In the genomic region with DNA sequence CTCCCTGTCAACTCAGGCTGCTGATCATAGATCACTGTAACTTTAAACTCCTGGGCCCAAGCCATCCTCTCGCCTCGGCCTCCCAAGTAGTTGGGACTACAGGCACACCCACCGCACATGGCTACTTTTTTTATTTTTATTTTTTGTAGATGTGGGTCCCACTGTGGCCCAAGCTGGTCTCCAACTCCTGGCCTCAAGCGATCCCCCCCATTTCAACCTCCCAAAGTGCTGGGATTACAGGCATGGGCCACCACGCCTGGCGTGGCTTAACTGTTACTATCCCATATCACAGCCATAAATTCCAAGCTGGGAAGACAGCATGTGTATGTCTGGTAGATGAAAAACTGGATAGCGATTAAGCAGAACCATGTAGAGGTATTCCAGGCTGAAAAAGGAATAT, we compare ENCODE assay signal across 9 cellular contexts. TPM values are rescaled to one million over a fixed set of nuclear protein-coding genes. Genes with fewer than 3 reads are reported as not detected.
DNase-seq lines count a peak whose midpoint lies in the region; ATAC-seq and TF ChIP-seq lines count a peak whose summit lies in the region.
"Had no signal": no experiment of that assay in that cellular context is flagged by ENCODE, and none has a peak within 500 bp of the region (broad histone marks: within the 10 kb centered on the region; RNA-seq: fewer than 3 reads in every experiment).

No MANE protein-coding gene starts in this region.

- H3K4me3 Mint-ChIP-seq in activated naive CD4-positive, alpha-beta T cell treated with anti-CD3 and anti-CD28 coated beads, Interleukin-2, amount 10 ng/mL, durations not matched to agents 7 days and 5 days = peak overlapping the region; percentile 94
- peak overlapping the region; percentile 96 for H3K4me3 Mint-ChIP-seq in type B pancreatic cell

- H3K36me3 ChIP-seq in ascending aorta (no peaks in the 10 kb centered on the region), lower lobe of right lung (peaks cover 12% of the 10 kb centered on the region)

- H3K4me3 ChIP-seq in ascending aorta (peak overlapping the region; percentile 81 to 82), lower lobe of right lung (peak overlapping the region; percentile 92)

- no peaks in the 10 kb centered on the region for H3K27me3 ChIP-seq in ascending aorta
- no peaks in the 10 kb centered on the region for H3K27me3 ChIP-seq in lower lobe of right lung (ENCODE audit: low read depth)

- no peak for DNase-seq in activated naive CD4-positive, alpha-beta T cell treated with anti-CD3 and anti-CD28 coated beads, Interleukin-2, amount 10 ng/mL, durations not matched to agents 7 days and 5 days
- no peak for DNase-seq in activated naive CD4-positive, alpha-beta T cell treated with Interleukin-2 at 50 U/mL for 16 hours
- DNase-seq in ascending aorta (ENCODE audit: low spot score in 2 of 2) = peak in 1 of 2 donors; percentile 25
- no peak for DNase-seq in lower lobe of right lung
- no peak for DNase-seq in type B pancreatic cell (ENCODE audit: extremely low spot score, unreplicated experiment)
- DNase-seq in anterior cingulate cortex (lab: John Stamatoyannopoulos, UW) = no peak
- no peak for DNase-seq in HUDEP-2 (lab: John Stamatoyannopoulos, UW; ENCODE audit: unreplicated experiment in 76 of 76)
- DNase-seq: DMS 273 treated with DMSO at 0.1 percent for 48 hours had no signal

- intact Hi-C loops in ascending aorta (cut with DNase I) (loop anchor here (2.0 to 5.0 kb wide), 3 partner anchors 15 to 43 kb away; a partner anchor contains a TSS), lower lobe of right lung (cut with DNase I) (no loop called here)

- no peak for ATAC-seq in lower lobe of right lung
- ATAC-seq in HG03460 (IDR thresholded peaks at IDR 0.05; ENCODE audit: unreplicated experiment) = no peak

- H3K9me3 ChIP-seq in ascending aorta (no peaks in the 10 kb centered on the region), lower lobe of right lung (no peaks in the 10 kb centered on the region)

- no peaks in the 10 kb centered on the region for H3K27me3 Mint-ChIP-seq in activated naive CD4-positive, alpha-beta T cell treated with anti-CD3 and anti-CD28 coated beads, Interleukin-2, amount 10 ng/mL, durations not matched to agents 7 days and 5 days
- H3K27me3 Mint-ChIP-seq in type B pancreatic cell = peaks cover 5% of the 10 kb centered on the region

- no peak for TF ChIP-seq CTCF in ascending aorta (IDR thresholded peaks at IDR 0.05)
- TF ChIP-seq CTCF in lower lobe of right lung (IDR thresholded peaks at IDR 0.05) = no peak
- no peak for TF ChIP-seq CTCF in type B pancreatic cell (conservative IDR thresholded peaks at IDR 0.05)

- CTCF ChIA-PET in activated naive CD4-positive, alpha-beta T cell treated with anti-CD3 and anti-CD28 coated beads, Interleukin-2, amount 10 ng/mL, durations not matched to agents 7 days and 5 days (lab: Charles Lee) = interaction anchor here (0.9 to 5.8 kb wide), 5 partner anchors 17 to 72 kb away, joined by 3 to 46 read pairs (median 5); a partner anchor contains a TSS

- H3K4me1 Mint-ChIP-seq in activated naive CD4-positive, alpha-beta T cell treated with anti-CD3 and anti-CD28 coated beads, Interleukin-2, amount 10 ng/mL, durations not matched to agents 7 days and 5 days = peaks cover 36% of the 10 kb centered on the region
- peaks cover 15% of the 10 kb centered on the region for H3K4me1 Mint-ChIP-seq in type B pancreatic cell (ENCODE audit: unreplicated experiment)

- peak overlapping the region; percentile 80 for H3K27ac Mint-ChIP-seq in activated naive CD4-positive, alpha-beta T cell treated with anti-CD3 and anti-CD28 coated beads, Interleukin-2, amount 10 ng/mL, durations not matched to agents 7 days and 5 days
- peak overlapping the region; percentile 93 for H3K27ac Mint-ChIP-seq in type B pancreatic cell

- peaks cover 29% of the 10 kb centered on the region for H3K36me3 Mint-ChIP-seq in activated naive CD4-positive, alpha-beta T cell treated with anti-CD3 and anti-CD28 coated beads, Interleukin-2, amount 10 ng/mL, durations not matched to agents 7 days and 5 days
- H3K36me3 Mint-ChIP-seq in type B pancreatic cell = peaks cover 5% of the 10 kb centered on the region

- H3K27ac ChIP-seq in ascending aorta = no peak overlapping the region
- no peak overlapping the region for H3K27ac ChIP-seq in lower lobe of right lung

- H3K9me3 Mint-ChIP-seq in activated naive CD4-positive, alpha-beta T cell treated with anti-CD3 and anti-CD28 coated beads, Interleukin-2, amount 10 ng/mL, durations not matched to agents 7 days and 5 days = no peaks in the 10 kb centered on the region
- H3K9me3 Mint-ChIP-seq in type B pancreatic cell = no peaks in the 10 kb centered on the region

- H3K4me1 ChIP-seq in ascending aorta (peaks cover 10 to 22% of the 10 kb centered on the region in 2 donors), lower lobe of right lung (peaks cover 37% of the 10 kb centered on the region)

RNA-seq across cellular contexts. Expression of a gene that starts 1.0 kb away (rescaled TPM):
- total RNA-seq in ascending aorta (43.4 TPM), lower lobe of right lung (45.8 TPM), type B pancreatic cell (ENCODE audit: low replicate concordance) (65.8 and 87.8 TPM in 2 replicates)

RNA-seq across cellular contexts. Expression of a gene that starts 1.2 kb away (rescaled TPM):
- total RNA-seq in ascending aorta (1.4 TPM), lower lobe of right lung (5.5 TPM), type B pancreatic cell (ENCODE audit: low replicate concordance) (6.9 and 8.1 TPM in 2 replicates)

RNA-seq across cellular contexts. Expression of a gene that starts 15.6 kb away (rescaled TPM):
- total RNA-seq in ascending aorta = 127 TPM
- total RNA-seq in lower lobe of right lung = 20.4 TPM
- 28.5 and 29.4 TPM in 2 replicates for total RNA-seq in type B pancreatic cell (ENCODE audit: low replicate concordance)

RNA-seq across cellular contexts. Expression of a gene that starts 16.8 kb away (rescaled TPM):
- total RNA-seq in ascending aorta (65.8 TPM), lower lobe of right lung (118 TPM), type B pancreatic cell (ENCODE audit: low replicate concordance) (79.6 and 103 TPM in 2 replicates)

RNA-seq across cellular contexts. Expression of a gene that starts 46.4 kb away (rescaled TPM):
- 55.5 TPM for total RNA-seq in ascending aorta
- 35.2 TPM for total RNA-seq in lower lobe of right lung
- total RNA-seq in type B pancreatic cell (ENCODE audit: low replicate concordance) = 8.4 and 10.2 TPM in 2 replicates
